28 cellular contexts compared by ENCODE assay signal in genomic region chr7:54989826-54990225, GRCh38. TPM values are rescaled to one million over a fixed set of nuclear protein-coding genes. Genes with fewer than 3 reads are reported as not detected.
"Had no signal": no experiment of that assay in that cellular context is flagged by ENCODE, and none has a peak within 500 bp of the region (broad histone marks: within the 10 kb centered on the region; RNA-seq: fewer than 3 reads in every experiment).

No MANE protein-coding gene starts in this region.

- H3K4me2 ChIP-seq: neural progenitor cell, smooth muscle cell had no signal

- H3K4me1 ChIP-seq: left ventricle myocardium inferior, neural progenitor cell, right atrium auricular region, testis, upper lobe of left lung, vagina had no signal

- H3K27ac ChIP-seq: left ventricle myocardium inferior, neural progenitor cell, neutrophil, ovary, right atrium auricular region, testis, thyroid gland, transverse colon, upper lobe of left lung, vagina had no signal

- H3K9me3 ChIP-seq: left ventricle myocardium inferior, neutrophil, ovary, right atrium auricular region, right lobe of liver, testis, thyroid gland, transverse colon, upper lobe of left lung, vagina had no signal

- DNase-seq: hypothalamus; immature natural killer cell; left ventricle myocardium inferior; mesendoderm; naive B cell; natural killer cell; nephron progenitor cell; occipital lobe; ovary; right lobe of liver; stimulated activated CD4-positive, alpha-beta T cell treated with anti-CD3 and anti-CD28 coated beads, Interleukin-1b, Interleukin-23, amount 100 ng/mL, for 48 hours; stimulated activated CD4-positive, alpha-beta T cell treated with anti-CD3 and anti-CD28 coated beads, Interleukin-2, amount 100 ng/mL, for 48 hours; stimulated activated CD4-positive, alpha-beta T cell treated with anti-CD3 and anti-CD28 coated beads, Interleukin-4, amount 100 ng/mL, for 4 hours; stimulated activated CD8-positive, alpha-beta memory T cell treated with anti-CD3 and anti-CD28 coated beads, Interleukin-4, amount 100 ng/mL, for 48 hours; stimulated activated naive CD4-positive, alpha-beta T cell treated with Interleukin-2 at 50 U/mL for 16 hours; stimulated activated naive CD8-positive, alpha-beta T cell treated with anti-CD3 and anti-CD28 coated beads, Interleukin-15, amount 100 ng/mL, for 72 hours; substantia nigra; testis; thyroid gland; transverse colon; upper lobe of left lung had no signal

- H3K4me3 ChIP-seq: left ventricle myocardium inferior, lung, neural progenitor cell, ovary, right atrium auricular region, right lobe of liver, smooth muscle cell, testis, thyroid gland, transverse colon, upper lobe of left lung, vagina had no signal

- H2AFZ ChIP-seq: neural progenitor cell had no signal

- ATAC-seq: natural killer cell; right lobe of liver; stimulated activated memory B cell treated with anti-CD40 and anti-IgM and Interleukin-4, amounts not matched to agents 10 μg/mL and 1 μg/mL and 100 μg/mL, for 72 hours; stimulated activated naive CD8-positive, alpha-beta T cell treated with anti-CD3 and anti-CD28 coated beads, Interleukin-15, amount 100 ng/mL, for 72 hours had no signal

- H3K9ac ChIP-seq: neural progenitor cell had no signal

- H3K36me3 ChIP-seq: left ventricle myocardium inferior, neural progenitor cell, neutrophil, ovary, right atrium auricular region, right lobe of liver, thyroid gland, transverse colon, upper lobe of left lung, vagina had no signal

- H3K27me3 ChIP-seq: neural progenitor cell, neutrophil, ovary, right atrium auricular region, right lobe of liver, testis, thyroid gland, transverse colon, upper lobe of left lung, vagina had no signal

RNA-seq across cellular contexts. Expression of gene EGFR, which starts 29.0 kb away (rescaled TPM):
- total RNA-seq: natural killer cell had no signal
